ENCODE assay signal across 12 cellular contexts in the genomic region with DNA sequence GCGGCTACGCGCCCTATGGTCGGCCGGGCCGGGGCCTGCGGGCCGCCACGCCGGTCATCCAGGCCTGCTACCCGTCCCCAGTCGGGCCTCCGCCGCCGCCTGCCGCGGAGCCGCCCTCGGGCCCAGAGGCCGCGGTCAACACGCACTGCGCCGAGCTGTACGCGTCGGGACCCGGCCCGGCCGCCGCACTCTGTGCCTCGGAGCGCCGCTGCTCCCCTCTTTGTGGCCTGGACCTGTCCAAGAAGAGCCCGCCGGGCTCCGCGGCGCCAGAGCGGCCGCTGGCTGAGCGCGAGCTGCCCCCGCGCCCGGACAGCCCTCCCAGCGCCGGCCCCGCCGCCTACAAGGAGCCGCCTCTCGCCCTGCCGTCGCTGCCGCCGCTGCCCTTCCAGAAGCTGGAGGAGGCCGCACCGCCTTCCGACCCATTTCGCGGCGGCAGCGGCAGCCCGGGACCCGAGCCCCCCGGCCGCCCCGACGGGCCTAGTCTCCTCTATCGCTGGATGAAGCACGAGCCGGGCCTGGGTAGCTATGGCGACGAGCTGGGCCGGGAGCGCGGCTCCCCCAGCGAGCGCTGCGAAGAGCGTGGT. TPM values are rescaled to one million over a fixed set of nuclear protein-coding genes. Genes with fewer than 3 reads are reported as not detected.
DNase-seq lines count a peak whose midpoint lies in the region; ATAC-seq and TF ChIP-seq lines count a peak whose summit lies in the region.
"Had no signal": no experiment of that assay in that cellular context is flagged by ENCODE, and none has a peak within 500 bp of the region (broad histone marks: within the 10 kb centered on the region; RNA-seq: fewer than 3 reads in every experiment).

No MANE protein-coding gene starts in this region.

- H3K9me3 Mint-ChIP-seq in dendritic cell treated with granulocyte-macrophage colony-stimulating factor and Interleukin-4, amounts not matched to agents 40 ng/mL and 50 ng/mL, for 4 days: no peaks in the 10 kb centered on the region
- H3K9me3 Mint-ChIP-seq in nephron progenitor cell (no peaks in the 10 kb centered on the region), Calu3 (ENCODE audit: low read depth, unreplicated experiment) (no peaks in the 10 kb centered on the region)
- H3K9me3 Mint-ChIP-seq: activated naive CD4-positive, alpha-beta T cell treated with anti-CD3 and anti-CD28 coated beads, Interleukin-2, amount 50 U/mL, for 24 hours had no signal

- H3K27me3 Mint-ChIP-seq in dendritic cell treated with granulocyte-macrophage colony-stimulating factor and Interleukin-4, amounts not matched to agents 40 ng/mL and 50 ng/mL, for 4 days: peaks cover 58% of the 10 kb centered on the region
- H3K27me3 Mint-ChIP-seq in nephron progenitor cell (ENCODE audit: low read depth, poor library complexity) (peaks cover 87% of the 10 kb centered on the region), Calu3 (ENCODE audit: unreplicated experiment) (peaks cover 18% of the 10 kb centered on the region)

- H3K36me3 ChIP-seq in upper lobe of left lung: peaks cover 0 to 15% (median 3%) of the 10 kb centered on the region in 4 donors

- H3K4me3 ChIP-seq in upper lobe of left lung: peak overlapping the region in 3 of 4 donors; percentile 46 to 76 (median 56)

- TF ChIP-seq CTCF in nephron progenitor cell (IDR thresholded peaks at IDR 0.05) (no peak), upper lobe of left lung (IDR thresholded peaks at IDR 0.05) (peak in 1 of 6 experiments; percentile 2), Calu3 (IDR thresholded peaks at IDR 0.05; ENCODE audit: unreplicated experiment) (no peak)

- no peak for TF ChIP-seq EP300 in upper lobe of left lung (IDR thresholded peaks at IDR 0.05)

- H3K9me3 ChIP-seq in upper lobe of left lung: no peaks in the 10 kb centered on the region

- intact Hi-C loops in dendritic cell treated with granulocyte-macrophage colony-stimulating factor and Interleukin-4, amounts not matched to agents 40 ng/mL and 50 ng/mL, for 4 days (cut with micrococcal nuclease): loop anchor here (5.0 kb wide), 1 partner anchor 100 kb away; no protein-coding TSS in a partner anchor
- intact Hi-C loops in Calu3 (cut with micrococcal nuclease; ENCODE audit: unreplicated experiment): no loop called here

- peak overlapping the region; percentile 9 for H3K4me3 Mint-ChIP-seq in dendritic cell treated with granulocyte-macrophage colony-stimulating factor and Interleukin-4, amounts not matched to agents 40 ng/mL and 50 ng/mL, for 4 days
- no peak overlapping the region for H3K4me3 Mint-ChIP-seq in nephron progenitor cell
- H3K4me3 Mint-ChIP-seq in Calu3 (ENCODE audit: low read depth, unreplicated experiment): no peak overlapping the region

- CTCF ChIA-PET in Calu3 (lab: Charles Lee): no interaction called here

- H3K27ac ChIP-seq in upper lobe of left lung: peak overlapping the region; percentile 86 to 96 (median 91)

- peaks cover 41% of the 10 kb centered on the region for H3K4me1 Mint-ChIP-seq in dendritic cell treated with granulocyte-macrophage colony-stimulating factor and Interleukin-4, amounts not matched to agents 40 ng/mL and 50 ng/mL, for 4 days (ENCODE audit: low read depth)
- H3K4me1 Mint-ChIP-seq in nephron progenitor cell (peaks cover 16% of the 10 kb centered on the region), Calu3 (ENCODE audit: low read depth, unreplicated experiment) (peaks cover under 1% of the 10 kb centered on the region)

- no peak for TF ChIP-seq POLR2A in upper lobe of left lung (IDR thresholded peaks at IDR 0.05)

- ATAC-seq in upper lobe of left lung (ENCODE audit: low FRiP score in 2 of 2) (no peak), HG02973 (IDR thresholded peaks at IDR 0.05; ENCODE audit: unreplicated experiment) (no peak)

- H3K4me1 ChIP-seq in upper lobe of left lung: peaks cover 59 to 82% (median 66%) of the 10 kb centered on the region in 4 donors

- BruUV-seq in Calu3 (replicated peaks; lab: Mats Ljungman, UMichigan): no TSS peak

- peaks cover 23% of the 10 kb centered on the region for H3K36me3 Mint-ChIP-seq in dendritic cell treated with granulocyte-macrophage colony-stimulating factor and Interleukin-4, amounts not matched to agents 40 ng/mL and 50 ng/mL, for 4 days (ENCODE audit: low read depth)
- H3K36me3 Mint-ChIP-seq in nephron progenitor cell (ENCODE audit: low read depth) (peaks cover 27% of the 10 kb centered on the region), Calu3 (ENCODE audit: insufficient read depth, unreplicated experiment) (peaks cover 5% of the 10 kb centered on the region)

- 52 to 90% methylated on average over 2 to 40 of the region's 81 CpGs for WGBS in upper lobe of left lung, 2 donors

- DNase-seq in activated naive CD4-positive, alpha-beta T cell treated with anti-CD3 and anti-CD28 coated beads, Interleukin-2, amount 50 U/mL, for 16 hours: peak; percentile 24
- no peak for DNase-seq in activated naive CD4-positive, alpha-beta T cell (lab: John Stamatoyannopoulos, UW)
- peak; percentile 57 for DNase-seq in nephron progenitor cell
- DNase-seq in upper lobe of left lung: peak in 1 of 2 donors; percentile 90
- DNase-seq in NCI-H146 (lab: John Stamatoyannopoulos, UW): no peak
- DNase-seq in Calu3: no peak
- DNase-seq: kidney glomerular epithelial cell, RPMI8226 had no signal

- no peak overlapping the region for H3K27ac Mint-ChIP-seq in dendritic cell treated with granulocyte-macrophage colony-stimulating factor and Interleukin-4, amounts not matched to agents 40 ng/mL and 50 ng/mL, for 4 days
- H3K27ac Mint-ChIP-seq in nephron progenitor cell: no peak overlapping the region
- no peak overlapping the region for H3K27ac Mint-ChIP-seq in Calu3 (ENCODE audit: unreplicated experiment)

- peaks cover 0 to 44% (median 11%) of the 10 kb centered on the region in 4 donors for H3K27me3 ChIP-seq in upper lobe of left lung

RNA-seq across cellular contexts. Expression of a gene that starts 2.3 kb away (rescaled TPM):
- total RNA-seq in upper lobe of left lung (10 to 100 TPM in 5 of 6 donors, 1 to 10 TPM in 1; 8.0 to 25.5 (median 19.1) TPM), Calu3 (2022) (0.61 and 1.2 TPM in 2 replicates)

RNA-seq across cellular contexts. Expression of a gene that starts 15.4 kb away (rescaled TPM):
- 10 to 100 TPM; 20.1 to 56.1 (median 33.5) TPM for total RNA-seq in upper lobe of left lung
- total RNA-seq in Calu3 (2022): 21.0 and 22.1 TPM in 2 replicates

RNA-seq across cellular contexts. Expression of a gene that starts 27.3 kb away (rescaled TPM):
- total RNA-seq in upper lobe of left lung (100 to 1,000 TPM in 1 of 6 donors, 10 to 100 TPM in 5; 28.8 to 129 (median 45.1) TPM), Calu3 (2022) (24.7 and 29.7 TPM in 2 replicates)

RNA-seq across cellular contexts. Expression of a gene that starts 32.1 kb away (rescaled TPM):
- total RNA-seq in upper lobe of left lung (1 to 10 TPM; 5.1 to 7.3 (median 6.2) TPM), Calu3 (2022) (not detected in 2 replicates)
- total RNA-seq: endothelial cell of umbilical vein had no signal

Comparison
In these comparisons a context has a peak if more than half of its experiments do, and no peak if none do; other contexts are left out.
1. DNase-seq: peak in activated naive CD4-positive, alpha-beta T cell treated with anti-CD3 and anti-CD28 coated beads, Interleukin-2, amount 50 U/mL, for 16 hours (single experiment) and nephron progenitor cell (single experiment); none in activated naive CD4-positive, alpha-beta T cell (0 of 4), NCI-H146 (single experiment) and Calu3 (single experiment).